Comparison of ENCODE assay signal across 17 cellular contexts in the genomic region with DNA sequence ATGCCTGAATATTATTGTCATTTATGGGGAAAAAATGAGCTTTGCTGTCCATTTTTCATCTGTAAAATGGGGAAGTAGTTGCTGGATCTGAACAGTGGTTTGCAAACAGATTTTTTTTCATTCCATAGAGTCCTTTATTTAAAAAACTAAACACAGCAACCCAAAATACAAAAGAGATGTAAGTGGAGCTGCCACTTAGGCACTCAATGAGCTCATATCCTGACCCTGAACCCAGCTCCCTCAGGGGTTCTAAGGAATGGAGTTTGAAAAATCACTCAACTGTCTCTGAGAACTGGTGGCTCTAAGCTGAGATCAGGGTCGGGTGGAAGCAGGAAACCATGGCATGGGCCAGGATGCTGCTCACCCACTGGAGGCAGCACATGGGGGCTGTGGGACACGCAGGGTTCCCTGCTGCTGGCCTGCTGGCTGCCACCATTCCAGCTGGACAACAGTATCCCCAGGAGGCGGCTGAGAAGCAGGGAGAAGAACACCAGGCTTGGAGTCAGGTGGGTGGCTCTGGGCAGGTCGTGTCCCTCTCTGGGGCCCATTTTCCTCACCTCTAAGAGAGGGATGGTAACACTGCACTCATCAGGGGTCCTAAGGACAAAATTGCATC. TPM values are rescaled to one million over a fixed set of nuclear protein-coding genes. Genes with fewer than 3 reads are reported as not detected.
A peak's percentile ranks its signal among the peaks of the same experiment; 100 is the strongest.
DNase-seq lines count a peak whose midpoint lies in the region; ATAC-seq and TF ChIP-seq lines count a peak whose summit lies in the region.
"Had no signal": no experiment of that assay in that cellular context is flagged by ENCODE, and none has a peak within 500 bp of the region (broad histone marks: within the 10 kb centered on the region; RNA-seq: fewer than 3 reads in every experiment).

No MANE protein-coding gene starts in this region.

- peak overlapping the region; percentile 49 for H2AK5ac ChIP-seq in mesenchymal stem cell (ENCODE audit: low read length, severe bottlenecking)

- peak overlapping the region; percentile 44 to 81 for H2BK12ac ChIP-seq in mesenchymal stem cell (ENCODE audit: low read length in 2 of 2)

- H3K9me3 Mint-ChIP-seq in CD4-positive, CD25-positive, alpha-beta regulatory T cell = no peaks in the 10 kb centered on the region
- H3K9me3 Mint-ChIP-seq in activated CD8-positive, alpha-beta T cell treated with anti-CD3 and anti-CD28 coated beads for 36 hours = no peaks in the 10 kb centered on the region

- peak overlapping the region; percentile 37 for H3K4me3 ChIP-seq in CD4-positive, CD25-positive, alpha-beta regulatory T cell (ENCODE audit: low read depth, low read length)
- no peak overlapping the region for H3K4me3 ChIP-seq in mesenchymal stem cell (ENCODE audit: insufficient read depth in 1 of 2, low read depth in 1 of 2, low read length in 2 of 2)
- no peak overlapping the region for H3K4me3 ChIP-seq in SK-N-SH (ENCODE audit: low read depth in 2 of 2, low read length in 1 of 2)
- H3K4me3 ChIP-seq: cardiac muscle cell, vagina had no signal

- ATAC-seq in CD4-positive, CD25-positive, alpha-beta regulatory T cell (ENCODE audit: low read depth in 2 of 2) = no peak
- no peak for ATAC-seq in activated CD8-positive, alpha-beta T cell treated with anti-CD3 and anti-CD28 coated beads for 36 hours
- ATAC-seq in HG03175 (IDR thresholded peaks at IDR 0.05; ENCODE audit: unreplicated experiment) = no peak
- ATAC-seq: HepG2 had no signal

- no peaks in the 10 kb centered on the region for H3K9me2 ChIP-seq in SK-N-SH

- peaks cover 10% of the 10 kb centered on the region for H3F3A ChIP-seq in SK-N-SH (replicated peaks; ENCODE audit: insufficient read depth)

- H3K27me3 Mint-ChIP-seq in CD4-positive, CD25-positive, alpha-beta regulatory T cell = no peaks in the 10 kb centered on the region
- no peaks in the 10 kb centered on the region for H3K27me3 Mint-ChIP-seq in activated CD8-positive, alpha-beta T cell treated with anti-CD3 and anti-CD28 coated beads for 36 hours

- H3K27ac Mint-ChIP-seq in CD4-positive, CD25-positive, alpha-beta regulatory T cell = peak overlapping the region; percentile 74 to 100 (median 92)
- peak overlapping the region; percentile 55 for H3K27ac Mint-ChIP-seq in activated CD8-positive, alpha-beta T cell treated with anti-CD3 and anti-CD28 coated beads for 36 hours

- H2BK120ac ChIP-seq in mesenchymal stem cell (ENCODE audit: low read depth, low read length) = no peak overlapping the region

- no peak overlapping the region for H2BK5ac ChIP-seq in mesenchymal stem cell (ENCODE audit: low read depth, low read length, poor library complexity, severe bottlenecking)

- H2AFZ ChIP-seq in mesenchymal stem cell (ENCODE audit: low read depth, low read length) (peak overlapping the region; percentile 39), SK-N-SH (ENCODE audit: low read depth) (no peak overlapping the region)

- H3K4me1 ChIP-seq in CD4-positive, CD25-positive, alpha-beta regulatory T cell (ENCODE audit: control insufficient read depth, insufficient read depth, low read length, poor library complexity, severe bottlenecking) = peaks cover 61% of the 10 kb centered on the region
- H3K4me1 ChIP-seq in mesenchymal stem cell (ENCODE audit: control insufficient read depth, insufficient read depth, low read depth, low read length) (peaks cover 37% of the 10 kb centered on the region), SK-N-SH (ENCODE audit: control insufficient read depth in 1 of 2, insufficient read depth in 2 of 2, low read depth in 1 of 2, low read length in 1 of 2) (peaks cover 22 to 35% of the 10 kb centered on the region in 2 experiments)

- WGBS in mesenchymal stem cell = 69% methylated on average over 4 of the region's 4 CpGs
- WGBS in SK-N-SH (ENCODE audit: low lambda C conversion rate) = 100% methylated on average over 1 of the region's 4 CpGs

- peak overlapping the region in 3 of 4 donors; percentile 20 to 63 (median 50) for H3K4me3 Mint-ChIP-seq in CD4-positive, CD25-positive, alpha-beta regulatory T cell
- no peak overlapping the region for H3K4me3 Mint-ChIP-seq in activated CD8-positive, alpha-beta T cell treated with anti-CD3 and anti-CD28 coated beads for 36 hours

- no peaks in the 10 kb centered on the region for H3K27me3 ChIP-seq in CD4-positive, CD25-positive, alpha-beta regulatory T cell (ENCODE audit: control insufficient read depth, insufficient read depth, low read length)
- H3K27me3 ChIP-seq in mesenchymal stem cell (ENCODE audit: control insufficient read depth in 1 of 2, insufficient read depth in 1 of 2, low read length in 2 of 2) (no peaks in the 10 kb centered on the region), SK-N-SH (ENCODE audit: insufficient read depth) (no peaks in the 10 kb centered on the region)
- H3K27me3 ChIP-seq: cardiac muscle cell, vagina had no signal

- H3K4me1 Mint-ChIP-seq in CD4-positive, CD25-positive, alpha-beta regulatory T cell = peaks cover 4 to 83% (median 47%) of the 10 kb centered on the region in 4 donors
- peaks cover 83% of the 10 kb centered on the region for H3K4me1 Mint-ChIP-seq in activated CD8-positive, alpha-beta T cell treated with anti-CD3 and anti-CD28 coated beads for 36 hours (ENCODE audit: low read depth)

- no peak for TF ChIP-seq CTCF in activated CD8-positive, alpha-beta T cell treated with anti-CD3 and anti-CD28 coated beads for 36 hours (IDR thresholded peaks at IDR 0.05)
- no peak for TF ChIP-seq CTCF in SK-N-SH (IDR thresholded peaks at IDR 0.05)

- POLR2A ChIA-PET in activated CD8-positive, alpha-beta T cell treated with anti-CD3 and anti-CD28 coated beads for 36 hours (lab: Charles Lee) = interaction anchor here (0.9 to 4.2 kb wide), 4 partner anchors 14 to 45 kb away, joined by 4 to 22 read pairs (median 8); no protein-coding TSS in a partner anchor
- POLR2A ChIA-PET in SK-N-SH (lab: Yijun Ruan, JAX) = interaction anchor here (0.8 to 1.2 kb wide), 2 partner anchors 37 to 46 kb away, joined by 3 read pairs; no protein-coding TSS in a partner anchor

- peaks cover 4% of the 10 kb centered on the region for H3K36me3 ChIP-seq in CD4-positive, CD25-positive, alpha-beta regulatory T cell (ENCODE audit: control insufficient read depth, insufficient read depth, low read length)
- H3K36me3 ChIP-seq in mesenchymal stem cell (ENCODE audit: control insufficient read depth in 1 of 2, insufficient read depth in 2 of 2, low read depth in 1 of 2, low read length in 2 of 2) = peaks cover 0 to 8% of the 10 kb centered on the region in 2 experiments
- H3K36me3 ChIP-seq in SK-N-SH (replicated peaks in 1 of 2; ENCODE audit: control insufficient read depth in 1 of 2, insufficient read depth in 2 of 2, low read length in 1 of 2) = no peaks in the 10 kb centered on the region
- H3K36me3 ChIP-seq: cardiac muscle cell, vagina had no signal

- H3K27ac ChIP-seq in CD4-positive, CD25-positive, alpha-beta regulatory T cell (ENCODE audit: insufficient read depth, low read length, poor library complexity, severe bottlenecking) = peak overlapping the region; percentile 21
- peak overlapping the region; percentile 11 for H3K27ac ChIP-seq in mesenchymal stem cell (ENCODE audit: low read length, poor library complexity, severe bottlenecking)
- H3K27ac ChIP-seq in SK-N-SH (ENCODE audit: low read depth in 2 of 2, low read length in 1 of 2) = no peak overlapping the region
- H3K27ac ChIP-seq: cardiac muscle cell, vagina had no signal

- DNase-seq in CD4-positive, CD25-positive, alpha-beta regulatory T cell = peak in 1 of 3 donors; percentile 30
- DNase-seq in EH (ENCODE audit: low read depth) (peak; percentile 41), mesenchymal stem cell (peak; percentile 34), SK-N-SH (no peak), SK-N-DZ (ENCODE audit: low spot score) (no peak)
- no peak for DNase-seq in activated CD8-positive, alpha-beta T cell treated with anti-CD3 and anti-CD28 coated beads for 36 hours
- DNase-seq: GF-D8; head of caudate nucleus; left cardiac atrium; NCI-H1105 treated with DMSO at 0.1 percent for 48 hours; NCI-H446; PC-3; stimulated activated naive CD4-positive, alpha-beta T cell treated with Interleukin-2 at 50 U/mL for 16 hours had no signal

- CTCF ChIA-PET in activated CD8-positive, alpha-beta T cell treated with anti-CD3 and anti-CD28 coated beads for 36 hours (lab: Charles Lee) = interaction anchor here (0.8 to 2.9 kb wide), 9 partner anchors 9 to 69 kb away, joined by 3 to 14 read pairs (median 6); a partner anchor contains a TSS
- CTCF ChIA-PET in SK-N-SH (lab: Yijun Ruan, JAX) = interaction anchor here (0.8 to 3.3 kb wide), 11 partner anchors 9 to 1090 kb away, joined by 3 to 17 read pairs (median 6); a partner anchor contains a TSS

- H4K91ac ChIP-seq in mesenchymal stem cell (ENCODE audit: low read length) = peak overlapping the region; percentile 60

- no peak overlapping the region for H3K4ac ChIP-seq in mesenchymal stem cell (ENCODE audit: low read depth in 1 of 2, low read length in 2 of 2)

- H4K8ac ChIP-seq in mesenchymal stem cell (ENCODE audit: low read length) = peak overlapping the region; percentile 85

- no peak overlapping the region for H2BK15ac ChIP-seq in mesenchymal stem cell (ENCODE audit: low read depth, poor library complexity, severe bottlenecking)

- no peaks in the 10 kb centered on the region for H3K9me3 ChIP-seq in CD4-positive, CD25-positive, alpha-beta regulatory T cell (ENCODE audit: control insufficient read depth in 2 of 2, low read length in 2 of 2)
- H3K9me3 ChIP-seq in mesenchymal stem cell (ENCODE audit: control insufficient read depth, low read length) = no peaks in the 10 kb centered on the region
- H3K9me3 ChIP-seq in SK-N-SH = no peaks in the 10 kb centered on the region
- H3K9me3 ChIP-seq: vagina had no signal

- H3K9ac ChIP-seq in mesenchymal stem cell (ENCODE audit: low read length) = no peak overlapping the region
- H3K9ac ChIP-seq in SK-N-SH = no peak overlapping the region

- H3K79me2 ChIP-seq in SK-N-SH (ENCODE audit: insufficient read depth) = peaks cover 6% of the 10 kb centered on the region; the same call in 1 of the 2 replicates

- H3K18ac ChIP-seq in mesenchymal stem cell (ENCODE audit: low read depth in 1 of 2, low read length in 2 of 2) = peak overlapping the region; percentile 34 to 89

- intact Hi-C loops in activated CD8-positive, alpha-beta T cell treated with anti-CD3 and anti-CD28 coated beads for 36 hours (cut with micrococcal nuclease) = no loop called here

- H3K14ac ChIP-seq in mesenchymal stem cell (ENCODE audit: low read length in 2 of 2) = peak overlapping the region in 1 of 2 experiments; percentile 92

- TF ChIP-seq EP300 in SK-N-SH (IDR thresholded peaks at IDR 0.05; ENCODE audit: borderline replicate concordance in 1 of 2, low read depth in 1 of 2, low read length in 1 of 2) = no peak

- peak overlapping the region in 1 of 2 experiments; percentile 90 for H3K23ac ChIP-seq in mesenchymal stem cell (ENCODE audit: low read length in 2 of 2)

- no peak for TF ChIP-seq RAD21 in SK-N-SH (IDR thresholded peaks at IDR 0.05; ENCODE audit: low read length)

- H4K20me1 ChIP-seq in SK-N-SH (ENCODE audit: insufficient read depth) = no peaks in the 10 kb centered on the region

- peaks cover 25% of the 10 kb centered on the region for H3K79me1 ChIP-seq in mesenchymal stem cell (replicated peaks; ENCODE audit: low read length, poor library complexity, severe bottlenecking)

- no peak overlapping the region for H3K4me2 ChIP-seq in mesenchymal stem cell (ENCODE audit: low read length, poor library complexity, severe bottlenecking)
- H3K4me2 ChIP-seq in SK-N-SH = no peak overlapping the region

- H3K36me3 Mint-ChIP-seq in CD4-positive, CD25-positive, alpha-beta regulatory T cell = peaks cover 8% of the 10 kb centered on the region
- peaks cover 22% of the 10 kb centered on the region for H3K36me3 Mint-ChIP-seq in activated CD8-positive, alpha-beta T cell treated with anti-CD3 and anti-CD28 coated beads for 36 hours (ENCODE audit: low read depth)

RNA-seq across cellular contexts. Expression of a gene that starts 9.6 kb away (rescaled TPM):
- 140 TPM for total RNA-seq in CD4-positive, CD25-positive, alpha-beta regulatory T cell
- 10 to 100 TPM; 25.7 to 32.3 (median 27.7) TPM for polyA plus RNA-seq in CD4-positive, CD25-positive, alpha-beta regulatory T cell
- total RNA-seq in activated CD8-positive, alpha-beta T cell treated with anti-CD3 and anti-CD28 coated beads for 36 hours = 100 to 1,000 TPM; 118 to 127 TPM
- polyA plus RNA-seq in mesenchymal stem cell (2013, experiment 1 of 2) = 229 TPM
- polyA plus RNA-seq in mesenchymal stem cell (2013, experiment 2 of 2) = 222 TPM
- polyA plus RNA-seq in SK-N-SH (2012; rRNA removed) = 62.3 and 96.6 TPM in 2 replicates
- 48.1 and 60.4 TPM in 2 replicates for polyA plus RNA-seq in SK-N-SH (2012; cell fraction: cytosol; rRNA removed)
- 53.0 and 69.9 TPM in 2 replicates for polyA plus RNA-seq in SK-N-SH (2012; cell fraction: nucleus; rRNA removed)
- 17.4 and 17.5 TPM in 2 replicates for polyA plus RNA-seq in SK-N-DZ (2014; cell fraction: cytosol; rRNA removed)
- 6.6 and 9.1 TPM in 2 replicates for polyA plus RNA-seq in SK-N-DZ (2014; cell fraction: nucleus; rRNA removed)

Comparison
In these comparisons a context has a peak if more than half of its experiments do, and no peak if none do; other contexts are left out.
1. DNase-seq: peak in EH (single experiment) and mesenchymal stem cell (single experiment); none in activated CD8-positive, alpha-beta T cell treated with anti-CD3 and anti-CD28 coated beads for 36 hours (single experiment), SK-N-SH (single experiment) and SK-N-DZ (single experiment).
2. H3K27ac ChIP-seq: peak in CD4-positive, CD25-positive, alpha-beta regulatory T cell (single experiment) and mesenchymal stem cell (single experiment); none in SK-N-SH (0 of 2).